Comparison of ENCODE assay signal across 1 cellular context in the genomic region with DNA sequence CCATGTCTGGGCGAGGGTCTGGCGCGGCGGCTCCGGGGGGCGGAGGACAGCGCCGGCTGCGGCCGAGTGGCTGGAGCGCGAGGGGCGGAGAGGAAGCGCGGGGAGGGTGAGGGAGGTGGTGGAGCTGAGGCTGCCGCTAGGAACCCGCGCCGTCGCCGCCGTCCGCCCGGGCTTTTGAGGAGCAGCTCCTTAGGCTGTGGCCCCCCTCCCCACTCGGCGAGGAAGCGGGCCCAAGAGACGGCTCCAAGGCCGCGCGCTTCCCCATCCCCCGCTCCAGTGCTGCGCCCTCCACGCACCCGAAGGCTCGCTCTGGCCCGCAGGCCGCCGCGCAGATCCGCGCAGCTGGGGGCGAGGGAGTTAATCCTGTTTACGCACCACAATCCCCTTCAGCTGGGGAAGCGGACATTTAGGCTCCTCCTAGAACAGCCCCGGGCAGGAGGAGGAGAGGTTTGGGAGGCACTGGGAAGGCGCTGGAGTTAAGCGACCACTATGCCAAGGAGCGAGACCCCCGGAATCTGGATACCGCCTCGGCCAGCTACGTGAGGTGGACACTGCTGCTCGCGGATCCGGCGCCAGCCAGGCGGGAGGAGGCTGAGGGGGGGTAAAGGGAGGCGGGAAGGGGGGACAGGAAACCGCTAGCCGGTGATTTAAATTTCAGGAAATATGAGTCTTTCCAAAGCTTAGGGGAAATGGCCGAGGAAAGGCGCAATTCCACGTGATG.
TF ChIP-seq lines count a peak whose summit lies in the region.

A gene with protein sequence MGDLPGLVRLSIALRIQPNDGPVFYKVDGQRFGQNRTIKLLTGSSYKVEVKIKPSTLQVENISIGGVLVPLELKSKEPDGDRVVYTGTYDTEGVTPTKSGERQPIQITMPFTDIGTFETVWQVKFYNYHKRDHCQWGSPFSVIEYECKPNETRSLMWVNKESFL (minus strand): TSS at position 553 of the 721 bp plus-strand sequence. CDS start 549 bp downstream, at position 4.

TF ChIP-seq in K562, 482 proteins besides CTCF, POLR2A, EP300 and RAD21 (continued from another document):
- TF ChIP-seq, protein P1, sequence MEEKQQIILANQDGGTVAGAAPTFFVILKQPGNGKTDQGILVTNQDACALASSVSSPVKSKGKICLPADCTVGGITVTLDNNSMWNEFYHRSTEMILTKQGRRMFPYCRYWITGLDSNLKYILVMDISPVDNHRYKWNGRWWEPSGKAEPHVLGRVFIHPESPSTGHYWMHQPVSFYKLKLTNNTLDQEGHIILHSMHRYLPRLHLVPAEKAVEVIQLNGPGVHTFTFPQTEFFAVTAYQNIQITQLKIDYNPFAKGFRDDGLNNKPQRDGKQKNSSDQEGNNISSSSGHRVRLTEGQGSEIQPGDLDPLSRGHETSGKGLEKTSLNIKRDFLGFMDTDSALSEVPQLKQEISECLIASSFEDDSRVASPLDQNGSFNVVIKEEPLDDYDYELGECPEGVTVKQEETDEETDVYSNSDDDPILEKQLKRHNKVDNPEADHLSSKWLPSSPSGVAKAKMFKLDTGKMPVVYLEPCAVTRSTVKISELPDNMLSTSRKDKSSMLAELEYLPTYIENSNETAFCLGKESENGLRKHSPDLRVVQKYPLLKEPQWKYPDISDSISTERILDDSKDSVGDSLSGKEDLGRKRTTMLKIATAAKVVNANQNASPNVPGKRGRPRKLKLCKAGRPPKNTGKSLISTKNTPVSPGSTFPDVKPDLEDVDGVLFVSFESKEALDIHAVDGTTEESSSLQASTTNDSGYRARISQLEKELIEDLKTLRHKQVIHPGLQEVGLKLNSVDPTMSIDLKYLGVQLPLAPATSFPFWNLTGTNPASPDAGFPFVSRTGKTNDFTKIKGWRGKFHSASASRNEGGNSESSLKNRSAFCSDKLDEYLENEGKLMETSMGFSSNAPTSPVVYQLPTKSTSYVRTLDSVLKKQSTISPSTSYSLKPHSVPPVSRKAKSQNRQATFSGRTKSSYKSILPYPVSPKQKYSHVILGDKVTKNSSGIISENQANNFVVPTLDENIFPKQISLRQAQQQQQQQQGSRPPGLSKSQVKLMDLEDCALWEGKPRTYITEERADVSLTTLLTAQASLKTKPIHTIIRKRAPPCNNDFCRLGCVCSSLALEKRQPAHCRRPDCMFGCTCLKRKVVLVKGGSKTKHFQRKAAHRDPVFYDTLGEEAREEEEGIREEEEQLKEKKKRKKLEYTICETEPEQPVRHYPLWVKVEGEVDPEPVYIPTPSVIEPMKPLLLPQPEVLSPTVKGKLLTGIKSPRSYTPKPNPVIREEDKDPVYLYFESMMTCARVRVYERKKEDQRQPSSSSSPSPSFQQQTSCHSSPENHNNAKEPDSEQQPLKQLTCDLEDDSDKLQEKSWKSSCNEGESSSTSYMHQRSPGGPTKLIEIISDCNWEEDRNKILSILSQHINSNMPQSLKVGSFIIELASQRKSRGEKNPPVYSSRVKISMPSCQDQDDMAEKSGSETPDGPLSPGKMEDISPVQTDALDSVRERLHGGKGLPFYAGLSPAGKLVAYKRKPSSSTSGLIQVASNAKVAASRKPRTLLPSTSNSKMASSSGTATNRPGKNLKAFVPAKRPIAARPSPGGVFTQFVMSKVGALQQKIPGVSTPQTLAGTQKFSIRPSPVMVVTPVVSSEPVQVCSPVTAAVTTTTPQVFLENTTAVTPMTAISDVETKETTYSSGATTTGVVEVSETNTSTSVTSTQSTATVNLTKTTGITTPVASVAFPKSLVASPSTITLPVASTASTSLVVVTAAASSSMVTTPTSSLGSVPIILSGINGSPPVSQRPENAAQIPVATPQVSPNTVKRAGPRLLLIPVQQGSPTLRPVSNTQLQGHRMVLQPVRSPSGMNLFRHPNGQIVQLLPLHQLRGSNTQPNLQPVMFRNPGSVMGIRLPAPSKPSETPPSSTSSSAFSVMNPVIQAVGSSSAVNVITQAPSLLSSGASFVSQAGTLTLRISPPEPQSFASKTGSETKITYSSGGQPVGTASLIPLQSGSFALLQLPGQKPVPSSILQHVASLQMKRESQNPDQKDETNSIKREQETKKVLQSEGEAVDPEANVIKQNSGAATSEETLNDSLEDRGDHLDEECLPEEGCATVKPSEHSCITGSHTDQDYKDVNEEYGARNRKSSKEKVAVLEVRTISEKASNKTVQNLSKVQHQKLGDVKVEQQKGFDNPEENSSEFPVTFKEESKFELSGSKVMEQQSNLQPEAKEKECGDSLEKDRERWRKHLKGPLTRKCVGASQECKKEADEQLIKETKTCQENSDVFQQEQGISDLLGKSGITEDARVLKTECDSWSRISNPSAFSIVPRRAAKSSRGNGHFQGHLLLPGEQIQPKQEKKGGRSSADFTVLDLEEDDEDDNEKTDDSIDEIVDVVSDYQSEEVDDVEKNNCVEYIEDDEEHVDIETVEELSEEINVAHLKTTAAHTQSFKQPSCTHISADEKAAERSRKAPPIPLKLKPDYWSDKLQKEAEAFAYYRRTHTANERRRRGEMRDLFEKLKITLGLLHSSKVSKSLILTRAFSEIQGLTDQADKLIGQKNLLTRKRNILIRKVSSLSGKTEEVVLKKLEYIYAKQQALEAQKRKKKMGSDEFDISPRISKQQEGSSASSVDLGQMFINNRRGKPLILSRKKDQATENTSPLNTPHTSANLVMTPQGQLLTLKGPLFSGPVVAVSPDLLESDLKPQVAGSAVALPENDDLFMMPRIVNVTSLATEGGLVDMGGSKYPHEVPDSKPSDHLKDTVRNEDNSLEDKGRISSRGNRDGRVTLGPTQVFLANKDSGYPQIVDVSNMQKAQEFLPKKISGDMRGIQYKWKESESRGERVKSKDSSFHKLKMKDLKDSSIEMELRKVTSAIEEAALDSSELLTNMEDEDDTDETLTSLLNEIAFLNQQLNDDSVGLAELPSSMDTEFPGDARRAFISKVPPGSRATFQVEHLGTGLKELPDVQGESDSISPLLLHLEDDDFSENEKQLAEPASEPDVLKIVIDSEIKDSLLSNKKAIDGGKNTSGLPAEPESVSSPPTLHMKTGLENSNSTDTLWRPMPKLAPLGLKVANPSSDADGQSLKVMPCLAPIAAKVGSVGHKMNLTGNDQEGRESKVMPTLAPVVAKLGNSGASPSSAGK (IDR thresholded peaks at IDR 0.05), result peak; percentile 48; the same call in 1 of the 2 replicates
